7 cellular contexts compared by ENCODE assay signal in genomic region chr18:46324556-46324955, GRCh38.
DNase-seq lines count a peak whose midpoint lies in the region; ATAC-seq, FAIRE-seq and TF ChIP-seq lines count a peak whose summit lies in the region.

No MANE protein-coding gene starts in this region.

- TF ChIP-seq EP300 in GM12878 (IDR thresholded peaks at IDR 0.05; ENCODE audit: borderline replicate concordance in 1 of 2, control insufficient read depth in 1 of 2, low read depth in 2 of 2, low read length in 2 of 2), result no peak

- H3K4me1 ChIP-seq in GM12878 (ENCODE audit: control insufficient read depth, insufficient read depth, low read length), result no peaks in the 10 kb centered on the region
- no peaks in the 10 kb centered on the region for H3K4me1 ChIP-seq in adrenal gland (replicated peaks in 1 of 2)

- no peaks in the 10 kb centered on the region for H3K79me2 ChIP-seq in GM12878 (ENCODE audit: control insufficient read depth, insufficient read depth, low read length)

- H3K36me3 ChIP-seq in GM12878 (ENCODE audit: control insufficient read depth in 2 of 2, insufficient read depth in 2 of 2, low read length in 1 of 2) (no peaks in the 10 kb centered on the region), adrenal gland (replicated peaks in 1 of 2) (no peaks in the 10 kb centered on the region)

- no peak for DNase-seq in GM18507 (ENCODE audit: extremely low spot score, insufficient read length, low read depth)
- DNase-seq in NCI-H2171 (lab: John Stamatoyannopoulos, UW), result peak; percentile 23
- no peak for DNase-seq in GM12878 (ENCODE audit: low read depth, low spot score)
- peak; percentile 20 for DNase-seq in midbrain (lab: John Stamatoyannopoulos, UW)
- DNase-seq in adrenal gland, result no peak
- no peak for DNase-seq in stimulated activated naive CD4-positive, alpha-beta T cell (lab: John Stamatoyannopoulos, UW)

- POLR2A ChIA-PET in GM12878 (lab: Charles Lee), result interaction anchor here (0.6 kb wide), 1 partner anchor 342 kb away, joined by 3 read pairs; no protein-coding TSS in a partner anchor

- FAIRE-seq in GM18507 (lab: Jason Lieb, UNC) (peak; percentile 71), GM12878 (lab: Jason Lieb, UNC) (no peak)

- intact Hi-C loops in GM12878 (cut with micrococcal nuclease; ENCODE audit: unreplicated experiment) (no loop called here), adrenal gland (cut with DNase I) (no loop called here)

- H2AFZ ChIP-seq in GM12878 (ENCODE audit: control insufficient read depth, low read depth, low read length), result peak overlapping the region; percentile 67

- no peak for TF ChIP-seq POLR2A in GM12878 (IDR thresholded peaks at IDR 0.05; ENCODE audit: low read depth, low read length)
- no peak for TF ChIP-seq POLR2A in adrenal gland (IDR thresholded peaks at IDR 0.05)

- ATAC-seq in GM12878, result peak; percentile 71
- no peak for ATAC-seq in HG03521 (IDR thresholded peaks at IDR 0.05; ENCODE audit: unreplicated experiment)

- RAD21 ChIA-PET in GM12878 (lab: Charles Lee; ENCODE audit: unreplicated experiment), result no interaction called here

- in situ Hi-C loops in GM12878 (cut with MboI), result no loop called here

- H3K27ac ChIP-seq in GM12878 (ENCODE audit: control insufficient read depth, insufficient read depth), result no peak overlapping the region
- no peak overlapping the region for H3K27ac ChIP-seq in adrenal gland

- H3K9me3 ChIP-seq in GM12878 (replicated peaks; ENCODE audit: control insufficient read depth, insufficient read depth, low read length), result no peaks in the 10 kb centered on the region
- H3K9me3 ChIP-seq in adrenal gland (replicated peaks in 1 of 3), result no peaks in the 10 kb centered on the region

- TF ChIP-seq CTCF in GM12878 (IDR thresholded peaks at IDR 0.05 in 2 of 3, conservative IDR thresholded peaks at IDR 0.05 in 1 of 3; ENCODE audit: control insufficient read depth in 2 of 3, extremely low read depth in 1 of 3, insufficient read depth in 1 of 3, low read depth in 3 of 3, low read length in 3 of 3) (no peak), adrenal gland (IDR thresholded peaks at IDR 0.05) (no peak)

- SMC1A ChIA-PET in GM12878 (lab: Charles Lee; ENCODE audit: uncharacterized antibody, unreplicated experiment), result no interaction called here

- H3K9ac ChIP-seq in GM12878 (ENCODE audit: control insufficient read depth, insufficient read depth, low read length), result no peak overlapping the region

- no peak for TF ChIP-seq RAD21 in GM12878 (IDR thresholded peaks at IDR 0.05; ENCODE audit: insufficient read depth, low read depth, low read length)

- H3K4me2 ChIP-seq in GM12878 (ENCODE audit: control insufficient read depth, insufficient read depth), result no peak overlapping the region

- H3K4me3 ChIP-seq in GM12878 (no peak overlapping the region), adrenal gland (no peak overlapping the region)

- H3K27me3 ChIP-seq in GM12878 (replicated peaks in 1 of 2; ENCODE audit: control insufficient read depth in 2 of 2, insufficient read depth in 2 of 2, low read length in 1 of 2) (no peaks in the 10 kb centered on the region), adrenal gland (no peaks in the 10 kb centered on the region)

- BruUV-seq in GM12878 (replicated peaks; lab: Mats Ljungman, UMichigan), result no TSS peak

- CTCF ChIA-PET in GM12878 (lab: Yijun Ruan, JAX), result interaction anchor here (1.0 kb wide), 1 partner anchor 10 kb away, joined by 3 read pairs; no protein-coding TSS in a partner anchor

- no peaks in the 10 kb centered on the region for H4K20me1 ChIP-seq in GM12878 (ENCODE audit: control insufficient read depth, insufficient read depth)

- 47% methylated on average over 1 of the region's 1 CpG for WGBS in GM12878 (ENCODE audit: insufficient coverage, insufficient replicate concordance, low lambda C conversion rate, missing lambda C conversion rate)
- WGBS in adrenal gland, 4 donors, result 61 to 84% (median 77%) methylated on average over 1 of the region's 1 CpG

TF ChIP-seq in GM12878, 131 proteins besides CTCF, POLR2A, EP300 and RAD21:
- TF ChIP-seq CHD4 (IDR thresholded peaks at IDR 0.05) (no peak), SMAD5 (IDR thresholded peaks at IDR 0.05; ENCODE audit: low read depth) (no peak), SMC3 (IDR thresholded peaks at IDR 0.05; ENCODE audit: borderline replicate concordance, low read length) (no peak), TCF7 (IDR thresholded peaks at IDR 0.05; ENCODE audit: borderline replicate concordance) (no peak), YY1 (IDR thresholded peaks at IDR 0.05; ENCODE audit: low read depth, low read length) (peak; percentile 84), HCFC1 (IDR thresholded peaks at IDR 0.05; ENCODE audit: low read length) (peak; percentile 53; the same call in 1 of the 2 replicates), SIX5 (IDR thresholded peaks at IDR 0.05; ENCODE audit: low read depth, low read length, severe bottlenecking) (peak; percentile 66), SRF (IDR thresholded peaks at IDR 0.05; ENCODE audit: low read depth in 2 of 2, low read length in 2 of 2) (peak in 1 of 2 experiments; percentile 50; a peak in 1 of 4 replicates)

Comparison
In these comparisons a context has a peak if more than half of its experiments do, and no peak if none do; other contexts are left out.
1. DNase-seq: peak in NCI-H2171 (single experiment) and midbrain (single experiment); none in GM18507 (single experiment), GM12878 (single experiment), adrenal gland (0 of 7) and stimulated activated naive CD4-positive, alpha-beta T cell (0 of 6).